In the genomic region with DNA sequence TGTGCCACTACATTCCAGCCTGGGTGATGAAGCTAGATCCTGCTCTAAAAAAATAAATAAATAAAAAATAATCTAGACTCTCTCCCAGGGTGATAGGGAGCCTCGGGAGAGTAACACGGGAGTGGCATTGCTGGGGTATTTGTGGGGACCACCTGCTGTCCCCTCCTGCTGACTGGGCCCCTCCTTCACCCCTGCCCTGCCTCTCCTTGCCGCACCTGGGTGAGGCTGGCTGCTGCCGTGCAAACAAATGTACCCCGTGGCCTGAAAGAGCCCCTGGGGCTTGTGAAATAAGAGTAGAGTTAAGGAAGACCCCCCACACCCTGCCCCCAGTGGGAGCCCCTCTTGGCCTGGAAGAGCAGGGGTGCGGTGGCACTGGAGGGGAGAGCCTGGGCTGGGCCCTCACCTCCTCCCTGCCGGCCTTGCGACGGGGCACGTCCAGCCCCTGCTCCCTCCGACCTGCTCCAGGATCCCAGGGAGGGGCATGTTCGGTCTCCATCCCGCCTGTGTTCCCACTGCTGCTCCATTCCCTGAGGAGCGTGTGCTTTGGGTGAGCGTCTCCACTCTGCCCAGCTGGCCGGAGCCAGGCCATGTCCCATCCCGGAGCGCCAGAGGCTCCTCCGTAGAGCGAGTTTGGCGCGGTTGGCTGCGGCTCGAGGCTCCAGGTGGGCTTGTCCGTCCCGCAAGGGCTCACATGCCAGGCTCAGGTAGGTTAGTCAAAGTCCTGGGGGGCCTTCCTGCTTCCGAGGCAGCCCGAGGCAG, we compare ENCODE assay signal across 13 cellular contexts.
A peak's percentile ranks its signal among the peaks of the same experiment; 100 is the strongest.
DNase-seq lines count a peak whose midpoint lies in the region; ATAC-seq and TF ChIP-seq lines count a peak whose summit lies in the region.
"Had no signal": no experiment of that assay in that cellular context is flagged by ENCODE, and none has a peak within 500 bp of the region (broad histone marks: within the 10 kb centered on the region; RNA-seq: fewer than 3 reads in every experiment).

No MANE protein-coding gene starts in this region.

- H3K9me3 ChIP-seq in heart right ventricle, result no peaks in the 10 kb centered on the region
- H3K9me3 ChIP-seq in mesenchymal stem cell (ENCODE audit: control insufficient read depth, low read length), result no peaks in the 10 kb centered on the region
- no peaks in the 10 kb centered on the region for H3K9me3 ChIP-seq in BE2C
- H3K9me3 ChIP-seq: Caco-2 had no signal

- intact Hi-C loops in Right ventricle myocardium inferior (cut with DNase I) (no loop called here), heart right ventricle (cut with DNase I) (no loop called here)

- H3K27me3 ChIP-seq in heart right ventricle (peaks cover 0 to 38% (median 30%) of the 10 kb centered on the region in 7 donors), H7 (ENCODE audit: control insufficient read depth, insufficient read depth, low read length) (no peaks in the 10 kb centered on the region), mesenchymal stem cell (ENCODE audit: control insufficient read depth in 1 of 2, insufficient read depth in 1 of 2, low read length in 2 of 2) (peaks cover 26 to 45% of the 10 kb centered on the region in 2 experiments), BE2C (no peaks in the 10 kb centered on the region)

- DNase-seq in Right ventricle myocardium inferior (ENCODE audit: missing footprints) (peak; percentile 30), heart right ventricle (no peak), H7 (peak; percentile 77), mesenchymal stem cell (no peak), BE2C (no peak), kidney tubule cell (ENCODE audit: low spot score) (no peak)
- DNase-seq: 8988T; Caco-2; CD4-positive, alpha-beta T cell had no signal

- ATAC-seq in Right ventricle myocardium inferior (no peak), heart right ventricle (no peak), HG03342 (IDR thresholded peaks at IDR 0.05; ENCODE audit: unreplicated experiment) (no peak)
- ATAC-seq: HCT116, HepG2 had no signal

- no peak overlapping the region for H4K8ac ChIP-seq in mesenchymal stem cell (ENCODE audit: low read length)

- no peak overlapping the region for H2BK120ac ChIP-seq in mesenchymal stem cell (ENCODE audit: low read depth, low read length)

- H3K36me3 ChIP-seq in heart right ventricle, result no peaks in the 10 kb centered on the region
- no peaks in the 10 kb centered on the region for H3K36me3 ChIP-seq in H7 (replicated peaks; ENCODE audit: control insufficient read depth, insufficient read depth, low read length)
- peaks cover 0 to 5% of the 10 kb centered on the region in 2 experiments for H3K36me3 ChIP-seq in mesenchymal stem cell (ENCODE audit: control insufficient read depth in 1 of 2, insufficient read depth in 2 of 2, low read depth in 1 of 2, low read length in 2 of 2)
- no peaks in the 10 kb centered on the region for H3K36me3 ChIP-seq in BE2C

- H3K18ac ChIP-seq in mesenchymal stem cell (ENCODE audit: low read depth in 1 of 2, low read length in 2 of 2), result no peak overlapping the region

- H3K4me1 ChIP-seq in heart right ventricle, result peaks cover 0 to 18% (median 11%) of the 10 kb centered on the region in 9 donors
- H3K4me1 ChIP-seq in mesenchymal stem cell (ENCODE audit: control insufficient read depth, insufficient read depth, low read depth, low read length), result no peaks in the 10 kb centered on the region
- no peaks in the 10 kb centered on the region for H3K4me1 ChIP-seq in BE2C
- H3K4me1 ChIP-seq: Caco-2 had no signal

- H3K4me3 ChIP-seq in heart right ventricle (no peak overlapping the region), H7 (ENCODE audit: insufficient read depth, low read depth, low read length) (no peak overlapping the region), mesenchymal stem cell (ENCODE audit: insufficient read depth in 1 of 2, low read depth in 1 of 2, low read length in 2 of 2) (no peak overlapping the region), BE2C (ENCODE audit: low read depth, low read length) (no peak overlapping the region)

- TF ChIP-seq CTCF in heart right ventricle (IDR thresholded peaks at IDR 0.05) (no peak), BE2C (IDR thresholded peaks at IDR 0.05; ENCODE audit: low read depth, low read length) (no peak)

- no peak overlapping the region for H2BK15ac ChIP-seq in mesenchymal stem cell (ENCODE audit: low read depth, poor library complexity, severe bottlenecking)

- 90 to 94% methylated on average over 27 to 28 of the region's 28 CpGs for WGBS in heart right ventricle, 2 donors
- WGBS in mesenchymal stem cell, result 89% methylated on average over 25 of the region's 28 CpGs

- peak overlapping the region in 1 of 2 experiments; percentile 47 for H2BK12ac ChIP-seq in mesenchymal stem cell (ENCODE audit: low read length in 2 of 2)

- no peaks in the 10 kb centered on the region for H3K79me1 ChIP-seq in mesenchymal stem cell (replicated peaks; ENCODE audit: low read length, poor library complexity, severe bottlenecking)

- no peak overlapping the region for H3K14ac ChIP-seq in mesenchymal stem cell (ENCODE audit: low read length in 2 of 2)

- no peak overlapping the region for H3K9ac ChIP-seq in mesenchymal stem cell (ENCODE audit: low read length)

- H3K27ac ChIP-seq in heart right ventricle, result no peak overlapping the region
- no peak overlapping the region for H3K27ac ChIP-seq in mesenchymal stem cell (ENCODE audit: low read length, poor library complexity, severe bottlenecking)
- H3K27ac ChIP-seq: C4-2B had no signal

- no peak overlapping the region for H3K23ac ChIP-seq in mesenchymal stem cell (ENCODE audit: low read length in 2 of 2)

- H3K4ac ChIP-seq in mesenchymal stem cell (ENCODE audit: low read depth in 1 of 2, low read length in 2 of 2), result no peak overlapping the region

- no peak overlapping the region for H2AK5ac ChIP-seq in mesenchymal stem cell (ENCODE audit: low read length, severe bottlenecking)

- H4K91ac ChIP-seq in mesenchymal stem cell (ENCODE audit: low read length), result peak overlapping the region; percentile 70

- no peak overlapping the region for H2BK5ac ChIP-seq in mesenchymal stem cell (ENCODE audit: low read depth, low read length, poor library complexity, severe bottlenecking)

- H3K4me2 ChIP-seq in mesenchymal stem cell (ENCODE audit: low read length, poor library complexity, severe bottlenecking), result no peak overlapping the region

- H2AFZ ChIP-seq in mesenchymal stem cell (ENCODE audit: low read depth, low read length), result no peak overlapping the region

Comparison
In these comparisons a context has a peak if more than half of its experiments do, and no peak if none do; other contexts are left out.
1. DNase-seq: peak in Right ventricle myocardium inferior (single experiment) and H7 (single experiment); none in heart right ventricle (0 of 2), mesenchymal stem cell (single experiment), BE2C (single experiment) and kidney tubule cell (single experiment).